Comparison of ENCODE assay signal across 9 cellular contexts in the genomic region with DNA sequence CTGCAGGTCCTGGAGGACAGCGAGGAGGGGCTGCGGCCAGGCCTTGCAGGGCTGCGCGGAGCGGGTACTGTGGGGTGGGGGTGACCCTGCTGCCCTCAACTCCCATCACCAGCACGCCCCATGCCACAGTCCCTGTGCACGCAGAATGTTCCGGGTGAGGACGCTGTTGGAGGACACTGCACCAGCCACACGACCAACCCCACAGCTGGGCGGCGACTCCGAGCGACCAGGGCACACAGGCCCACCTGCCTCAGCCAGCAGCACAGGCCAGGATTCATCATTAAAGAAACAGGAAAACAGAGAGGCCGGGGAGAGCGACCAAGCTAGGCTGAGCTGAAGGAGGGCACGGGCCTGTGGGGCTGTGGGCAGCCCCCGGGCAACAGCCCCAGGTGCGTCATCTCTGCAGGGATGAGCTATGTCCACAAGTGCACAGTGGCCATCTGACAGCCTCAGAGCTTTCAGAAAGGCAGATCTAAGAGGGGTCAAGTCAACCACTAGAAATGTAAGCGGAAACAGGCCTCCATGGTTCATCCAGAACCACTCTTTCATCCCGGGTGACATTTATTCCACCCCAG. TPM values are rescaled to one million over a fixed set of nuclear protein-coding genes. Genes with fewer than 3 reads are reported as not detected.
A peak's percentile ranks its signal among the peaks of the same experiment; 100 is the strongest.
DNase-seq lines count a peak whose midpoint lies in the region; ATAC-seq and TF ChIP-seq lines count a peak whose summit lies in the region.
"Had no signal": no experiment of that assay in that cellular context is flagged by ENCODE, and none has a peak within 500 bp of the region (broad histone marks: within the 10 kb centered on the region; RNA-seq: fewer than 3 reads in every experiment).

No MANE protein-coding gene starts in this region.

- H3K4me3 ChIP-seq in BJ (ENCODE audit: low read depth, low read length) (peak overlapping the region; percentile 86), epithelial cell of esophagus (ENCODE audit: low read length) (peak overlapping the region; percentile 60)

- no peaks in the 10 kb centered on the region for H3K27me3 ChIP-seq in BJ (ENCODE audit: control insufficient read depth, insufficient read depth, low read length)

- no peak for DNase-seq in BJ (ENCODE audit: low read depth)
- peak; percentile 60 for DNase-seq in NCI-H226
- peak; percentile 48 for DNase-seq in epithelial cell of esophagus (ENCODE audit: low read depth)
- no peak for DNase-seq in neural crest cell (ENCODE audit: low read depth, low spot score)
- no peak for DNase-seq in NCI-H446 treated with DMSO at 0.1 percent for 48 hours (lab: John Stamatoyannopoulos, UW)
- no peak for DNase-seq in stimulated activated CD4-positive, alpha-beta T cell treated with anti-CD3 and anti-CD28 coated beads, Interleukin-2, amount 100 ng/mL, for 48 hours
- DNase-seq: NCI-H510A had no signal

- POLR2A ChIA-PET in BJ (lab: Charles Lee), result no interaction called here

- peaks cover 22% of the 10 kb centered on the region for H3K36me3 ChIP-seq in BJ (ENCODE audit: control insufficient read depth, insufficient read depth, low read length)

- H3K36me3 Mint-ChIP-seq in neural crest cell (ENCODE audit: low read depth), result peaks cover 3% of the 10 kb centered on the region

- peak overlapping the region; percentile 84 for H3K4me3 Mint-ChIP-seq in neural crest cell

- H3K27ac Mint-ChIP-seq in neural crest cell (ENCODE audit: unreplicated experiment), result no peak overlapping the region

- H3K4me1 Mint-ChIP-seq in neural crest cell, result peaks cover 57% of the 10 kb centered on the region

- CTCF ChIA-PET in BJ (lab: Yijun Ruan, JAX), result interaction anchor here (1.1 kb wide), 1 partner anchor 85 kb away, joined by 4 read pairs; no protein-coding TSS in a partner anchor

- ATAC-seq in GM21576 (IDR thresholded peaks at IDR 0.05; ENCODE audit: unreplicated experiment) (no peak), HG03521 (IDR thresholded peaks at IDR 0.05; ENCODE audit: unreplicated experiment) (no peak)

- peaks cover 7% of the 10 kb centered on the region for H3K9me3 Mint-ChIP-seq in neural crest cell

- TF ChIP-seq CTCF in BJ (IDR thresholded peaks at IDR 0.05; ENCODE audit: insufficient read depth, low read depth, low read length) (no peak), epithelial cell of esophagus (IDR thresholded peaks at IDR 0.05; ENCODE audit: insufficient read depth, low read depth, low read length, missing control alignments) (no peak), neural crest cell (conservative IDR thresholded peaks at IDR 0.05) (no peak)

- peaks cover 59% of the 10 kb centered on the region for H3K27me3 Mint-ChIP-seq in neural crest cell (ENCODE audit: low read depth)

RNA-seq across cellular contexts. Expression of gene GAS6, which starts 1.6 kb away (rescaled TPM):
- polyA plus RNA-seq in BJ (2011; rRNA removed), result 247 and 374 TPM in 2 replicates
- 99.1 and 135 TPM in 2 replicates for polyA minus RNA-seq in BJ (2011; rRNA and poly(A)+ RNA removed)
- total RNA-seq in neural crest cell, result 7.7 and 9.0 TPM in 2 replicates

Comparison
In these comparisons a context has a peak if more than half of its experiments do, and no peak if none do; other contexts are left out.
1. DNase-seq: peak in NCI-H226 (single experiment) and epithelial cell of esophagus (single experiment); none in BJ (single experiment), neural crest cell (single experiment), NCI-H446 treated with DMSO at 0.1 percent for 48 hours (single experiment) and stimulated activated CD4-positive, alpha-beta T cell treated with anti-CD3 and anti-CD28 coated beads, Interleukin-2, amount 100 ng/mL, for 48 hours (0 of 2).